In genomic region chr1:235105051-235106043, GRCh38 we compare ENCODE assay signal across 8 cellular contexts. TPM values are rescaled to one million over a fixed set of nuclear protein-coding genes. Genes with fewer than 3 reads are reported as not detected.
DNase-seq lines count a peak whose midpoint lies in the region; ATAC-seq and TF ChIP-seq lines count a peak whose summit lies in the region.

No MANE protein-coding gene starts in this region.

- H3K36me3 ChIP-seq in smooth muscle cell (ENCODE audit: low read depth) (no peaks in the 10 kb centered on the region), upper lobe of right lung (peaks cover 22% of the 10 kb centered on the region)

- peaks cover 13% of the 10 kb centered on the region for H4K20me1 ChIP-seq in smooth muscle cell (ENCODE audit: low read depth)

- H3K4me1 ChIP-seq in smooth muscle cell (ENCODE audit: low read depth) (peaks cover 5% of the 10 kb centered on the region), right cardiac atrium (ENCODE audit: control insufficient read depth, insufficient read depth, low read length) (no peaks in the 10 kb centered on the region), upper lobe of right lung (peaks cover 4% of the 10 kb centered on the region)

- 69% methylated on average over 12 of the region's 12 CpGs for WGBS in smooth muscle cell (ENCODE audit: low lambda C conversion rate)
- WGBS in right cardiac atrium = 80% methylated on average over 12 of the region's 12 CpGs

- H3K9me3 Mint-ChIP-seq in activated CD8-positive, alpha-beta memory T cell treated with anti-CD3 and anti-CD28 coated beads, Interleukin-2, amount 10 ng/mL, durations not matched to agents 7 days and 5 days (ENCODE audit: low read depth) = no peaks in the 10 kb centered on the region

- H3K79me2 ChIP-seq in smooth muscle cell (ENCODE audit: low read depth) = no peaks in the 10 kb centered on the region

- peak overlapping the region; percentile 19 for H3K27ac ChIP-seq in smooth muscle cell (ENCODE audit: low read depth)
- H3K27ac ChIP-seq in right cardiac atrium (ENCODE audit: low read length) = no peak overlapping the region
- no peak overlapping the region for H3K27ac ChIP-seq in upper lobe of right lung

- CTCF ChIA-PET in activated CD8-positive, alpha-beta memory T cell treated with anti-CD3 and anti-CD28 coated beads, Interleukin-2, amount 10 ng/mL, durations not matched to agents 7 days and 5 days (lab: Charles Lee) = interaction anchor here (0.7 to 9.5 kb wide), 34 partner anchors 10 to 618 kb away, joined by 3 to 73 read pairs (median 4); partner anchors contain the start of genes B3GALNT2 and TOMM20

- peak overlapping the region; percentile 85 for H3K4me2 ChIP-seq in smooth muscle cell

- DNase-seq in GM10266 (ENCODE audit: extremely low spot score) (peak; percentile 77), GM20000 (ENCODE audit: low spot score) (peak; percentile 78), smooth muscle cell (lab: John Stamatoyannopoulos, UW; ENCODE audit: unreplicated experiment) (no peak), right cardiac atrium (no peak), HUDEP-2 (lab: John Stamatoyannopoulos, UW; ENCODE audit: unreplicated experiment in 76 of 76) (no peak), upper lobe of right lung (no peak)
- DNase-seq in activated CD8-positive, alpha-beta memory T cell treated with anti-CD3 and anti-CD28 coated beads, Interleukin-2, amount 10 ng/mL, durations not matched to agents 7 days and 5 days = peak; percentile 74

- no peak overlapping the region for H3K4me3 ChIP-seq in smooth muscle cell
- H3K4me3 ChIP-seq in right cardiac atrium (ENCODE audit: low read length) = no peak overlapping the region
- no peak overlapping the region for H3K4me3 ChIP-seq in upper lobe of right lung

- H3K9me3 ChIP-seq in smooth muscle cell (replicated peaks; ENCODE audit: low read depth) (no peaks in the 10 kb centered on the region), right cardiac atrium (ENCODE audit: control insufficient read depth, low read length) (no peaks in the 10 kb centered on the region), upper lobe of right lung (no peaks in the 10 kb centered on the region)

- peak overlapping the region; percentile 73 for H3K4me3 Mint-ChIP-seq in activated CD8-positive, alpha-beta memory T cell treated with anti-CD3 and anti-CD28 coated beads, Interleukin-2, amount 10 ng/mL, durations not matched to agents 7 days and 5 days

- peaks cover 39% of the 10 kb centered on the region for H3F3A ChIP-seq in smooth muscle cell (ENCODE audit: low read depth)

- peaks cover 4% of the 10 kb centered on the region for H3K27me3 Mint-ChIP-seq in activated CD8-positive, alpha-beta memory T cell treated with anti-CD3 and anti-CD28 coated beads, Interleukin-2, amount 10 ng/mL, durations not matched to agents 7 days and 5 days

- intact Hi-C loops in right cardiac atrium (cut with DNase I) = no loop called here
- intact Hi-C loops in upper lobe of right lung (cut with DNase I) = no loop called here

- H3K27ac Mint-ChIP-seq in activated CD8-positive, alpha-beta memory T cell treated with anti-CD3 and anti-CD28 coated beads, Interleukin-2, amount 10 ng/mL, durations not matched to agents 7 days and 5 days = peak overlapping the region; percentile 97

- TF ChIP-seq CTCF in GM10266 (IDR thresholded peaks at IDR 0.05; ENCODE audit: control insufficient read depth, insufficient read depth, low read depth, missing control alignments) = no peak
- TF ChIP-seq CTCF in GM20000 (IDR thresholded peaks at IDR 0.05; ENCODE audit: extremely low read depth, missing control alignments) = no peak
- TF ChIP-seq CTCF in smooth muscle cell (IDR thresholded peaks at IDR 0.05; ENCODE audit: borderline replicate concordance, insufficient read depth, poor library complexity, severe bottlenecking) = no peak
- no peak for TF ChIP-seq CTCF in upper lobe of right lung (IDR thresholded peaks at IDR 0.05)

- H3K27me3 ChIP-seq in smooth muscle cell (ENCODE audit: low read depth) (no peaks in the 10 kb centered on the region), right cardiac atrium (ENCODE audit: control insufficient read depth, insufficient read depth) (no peaks in the 10 kb centered on the region), upper lobe of right lung (no peaks in the 10 kb centered on the region)

- H3K9ac ChIP-seq in smooth muscle cell (ENCODE audit: low read depth) = no peak overlapping the region

- peaks cover 46% of the 10 kb centered on the region for H3K4me1 Mint-ChIP-seq in activated CD8-positive, alpha-beta memory T cell treated with anti-CD3 and anti-CD28 coated beads, Interleukin-2, amount 10 ng/mL, durations not matched to agents 7 days and 5 days

- peaks cover 28% of the 10 kb centered on the region for H3K36me3 Mint-ChIP-seq in activated CD8-positive, alpha-beta memory T cell treated with anti-CD3 and anti-CD28 coated beads, Interleukin-2, amount 10 ng/mL, durations not matched to agents 7 days and 5 days

- no peak overlapping the region for H2AFZ ChIP-seq in smooth muscle cell (ENCODE audit: low read depth)

- peak; percentile 73 for ATAC-seq in HG03439 (IDR thresholded peaks at IDR 0.05; ENCODE audit: unreplicated experiment)
- peak; percentile 79 for ATAC-seq in activated CD8-positive, alpha-beta memory T cell treated with anti-CD3 and anti-CD28 coated beads, Interleukin-2, amount 10 ng/mL, durations not matched to agents 7 days and 5 days
- ATAC-seq in right cardiac atrium = no peak
- ATAC-seq in upper lobe of right lung = no peak

RNA-seq across cellular contexts. Expression of gene TOMM20, which starts 23.3 kb away (rescaled TPM):
- 10 to 100 TPM; 71.1 to 76.7 TPM for total RNA-seq in activated CD8-positive, alpha-beta memory T cell treated with anti-CD3 and anti-CD28 coated beads, Interleukin-2, amount 10 ng/mL, durations not matched to agents 7 days and 5 days
- total RNA-seq in smooth muscle cell = 82.1 and 88.7 TPM in 2 replicates
- polyA plus RNA-seq in smooth muscle cell = 46.1 and 71.3 TPM in 2 replicates
- total RNA-seq in right cardiac atrium = 100 to 1,000 TPM in 1 of 4 donors, 10 to 100 TPM in 3; 88.1 to 110 (median 96.4) TPM
- polyA plus RNA-seq in right cardiac atrium = 66.3 TPM
- 87.4 TPM for total RNA-seq in upper lobe of right lung

RNA-seq across cellular contexts. Expression of gene RBM34, which starts 55.7 kb away (rescaled TPM):
- total RNA-seq in activated CD8-positive, alpha-beta memory T cell treated with anti-CD3 and anti-CD28 coated beads, Interleukin-2, amount 10 ng/mL, durations not matched to agents 7 days and 5 days = 100 to 1,000 TPM; 111 to 116 TPM
- total RNA-seq in smooth muscle cell = 59.9 and 60.3 TPM in 2 replicates
- polyA plus RNA-seq in smooth muscle cell = 68.0 and 75.2 TPM in 2 replicates
- 10 to 100 TPM; 44.8 to 57.4 (median 53.8) TPM for total RNA-seq in right cardiac atrium
- 60.3 TPM for polyA plus RNA-seq in right cardiac atrium
- total RNA-seq in upper lobe of right lung = 60.5 TPM

Comparison
In these comparisons a context has a peak if more than half of its experiments do, and no peak if none do; other contexts are left out.
1. DNase-seq: peak in GM10266 (single experiment), GM20000 (single experiment) and activated CD8-positive, alpha-beta memory T cell treated with anti-CD3 and anti-CD28 coated beads, Interleukin-2, amount 10 ng/mL, durations not matched to agents 7 days and 5 days (single experiment); none in smooth muscle cell (single experiment), right cardiac atrium (0 of 3), HUDEP-2 (0 of 76) and upper lobe of right lung (single experiment).
2. ATAC-seq: peak in HG03439 (single experiment) and activated CD8-positive, alpha-beta memory T cell treated with anti-CD3 and anti-CD28 coated beads, Interleukin-2, amount 10 ng/mL, durations not matched to agents 7 days and 5 days (single experiment); none in right cardiac atrium (0 of 2) and upper lobe of right lung (single experiment).